Comparison of ENCODE assay signal across 14 cellular contexts in genomic region chr17:21201874-21202273, GRCh38. TPM values are rescaled to one million over a fixed set of nuclear protein-coding genes. Genes with fewer than 3 reads are reported as not detected.
DNase-seq lines count a peak whose midpoint lies in the region; ATAC-seq and TF ChIP-seq lines count a peak whose summit lies in the region.
"Had no signal": no experiment of that assay in that cellular context is flagged by ENCODE, and none has a peak within 500 bp of the region (broad histone marks: within the 10 kb centered on the region; RNA-seq: fewer than 3 reads in every experiment).

No MANE protein-coding gene starts in this region.

- in situ Hi-C loops in IMR-90 (cut with MboI; ENCODE audit: low sequenced_read_pairs): no loop called here

- peaks cover 2% of the 10 kb centered on the region; the same call in 1 of the 2 replicates for H3K4me1 ChIP-seq in IMR-90 (ENCODE audit: control insufficient read depth, insufficient read depth, low read length)
- H3K4me1 ChIP-seq in endodermal cell (ENCODE audit: control insufficient read depth, insufficient read depth, low read length): peaks cover 10% of the 10 kb centered on the region
- peaks cover 77 to 80% (median 77%) of the 10 kb centered on the region in 3 donors for H3K4me1 ChIP-seq in skeletal muscle tissue (ENCODE audit: control insufficient read depth in 3 of 3, insufficient read depth in 3 of 3, low read length in 3 of 3)
- H3K4me1 ChIP-seq: SJSA1 had no signal

- no peak overlapping the region for H3K4me3 Mint-ChIP-seq in endodermal cell

- H2AFZ ChIP-seq in IMR-90 (replicated peaks; ENCODE audit: low read length, poor library complexity): no peak overlapping the region
- H2AFZ ChIP-seq: PC-9 had no signal

- no peaks in the 10 kb centered on the region for H3K27me3 Mint-ChIP-seq in endodermal cell (ENCODE audit: insufficient read depth)

- no peak overlapping the region for H3K4me3 ChIP-seq in IMR-90 (ENCODE audit: insufficient read depth, low read depth, low read length)
- H3K4me3 ChIP-seq in endodermal cell (ENCODE audit: low read length): no peak overlapping the region
- no peak overlapping the region for H3K4me3 ChIP-seq in skeletal muscle tissue (ENCODE audit: low read length in 3 of 3)
- H3K4me3 ChIP-seq: PC-9, SJSA1 had no signal

- H2BK5ac ChIP-seq in IMR-90 (ENCODE audit: low read depth, low read length, poor library complexity, severe bottlenecking): no peak overlapping the region

- H2BK15ac ChIP-seq in IMR-90 (ENCODE audit: low read depth, low read length): no peak overlapping the region

- TF ChIP-seq RAD21 in IMR-90 (IDR thresholded peaks at IDR 0.05; ENCODE audit: low read length): no peak

- H2AK5ac ChIP-seq in IMR-90 (ENCODE audit: low read depth, low read length): no peak overlapping the region

- H2AK9ac ChIP-seq in IMR-90 (replicated peaks; ENCODE audit: low read depth, low read length, poor library complexity): peak overlapping the region; percentile 25

- no peak overlapping the region for H3K27ac Mint-ChIP-seq in endodermal cell

- no peak overlapping the region for H2BK120ac ChIP-seq in IMR-90 (ENCODE audit: low read depth, low read length)

- peaks cover 34% of the 10 kb centered on the region for H3K4me1 Mint-ChIP-seq in endodermal cell

- no peak overlapping the region for H3K18ac ChIP-seq in IMR-90 (ENCODE audit: low read depth, low read length)

- intact Hi-C loops in IMR-90 (cut with micrococcal nuclease) (no loop called here), posterior cingulate gyrus (cut with DNase I) (no loop called here)

- peaks cover 24% of the 10 kb centered on the region; the same call in 1 of the 2 replicates for H3K9me1 ChIP-seq in IMR-90 (ENCODE audit: insufficient read depth, low read length)

- dilution Hi-C loops in IMR-90 (cut with HindIII; ENCODE audit: low sequenced_read_pairs, unreplicated experiment): no loop called here

- TF ChIP-seq POLR2A in IMR-90 (IDR thresholded peaks at IDR 0.05; ENCODE audit: low read depth, low read length): no peak

- peaks cover 24% of the 10 kb centered on the region for H3K36me3 ChIP-seq in IMR-90 (ENCODE audit: control insufficient read depth, insufficient read depth, low read length)
- H3K36me3 ChIP-seq in endodermal cell (ENCODE audit: control insufficient read depth, insufficient read depth, low read length): peaks cover 31% of the 10 kb centered on the region
- peaks cover 19 to 20% (median 20%) of the 10 kb centered on the region in 3 donors for H3K36me3 ChIP-seq in skeletal muscle tissue (ENCODE audit: control insufficient read depth in 3 of 3, insufficient read depth in 3 of 3, low read length in 3 of 3)

- BruUV-seq in IMR-90 (replicated peaks; lab: Mats Ljungman, UMichigan): no TSS peak

- no peak overlapping the region for H3K27ac ChIP-seq in IMR-90 (ENCODE audit: insufficient read depth, low read length)
- no peak overlapping the region for H3K27ac ChIP-seq in endodermal cell (ENCODE audit: low read depth, low read length)
- peak overlapping the region; percentile 72 for H3K27ac ChIP-seq in skeletal muscle tissue (ENCODE audit: low read depth, low read length)
- H3K27ac ChIP-seq: PC-9, SJSA1 had no signal

- H3K56ac ChIP-seq in IMR-90 (ENCODE audit: extremely low read depth, insufficient read depth, low read length): no peak overlapping the region

- no peaks in the 10 kb centered on the region for H3K9me3 ChIP-seq in IMR-90 (ENCODE audit: control insufficient read depth, insufficient read depth, low read length)
- no peaks in the 10 kb centered on the region for H3K9me3 ChIP-seq in endodermal cell (ENCODE audit: control insufficient read depth, low read length)
- H3K9me3 ChIP-seq in skeletal muscle tissue (ENCODE audit: control insufficient read depth in 3 of 3, low read length in 3 of 3): no peaks in the 10 kb centered on the region
- H3K9me3 ChIP-seq: SJSA1 had no signal

- peaks cover 25% of the 10 kb centered on the region for H3K36me3 Mint-ChIP-seq in endodermal cell (ENCODE audit: low read depth)

- H3K9me3 Mint-ChIP-seq in endodermal cell: no peaks in the 10 kb centered on the region

- H3K23ac ChIP-seq in IMR-90 (ENCODE audit: low read depth, low read length): no peak overlapping the region

- DNase-seq in ELF-1 (ENCODE audit: low read depth, low spot score) (peak; percentile 31), IMR-90 (no peak), endodermal cell (peak; percentile 56), iPS-NIHi11 (ENCODE audit: low spot score) (no peak), posterior cingulate gyrus (no peak)
- DNase-seq: DMS79, NCI-H1417 treated with DMSO at 0.1 percent for 48 hours, NCI-H187 treated with DMSO at 0.1 percent for 48 hours, NCI-H2227 treated with DMSO at 0.1 percent for 48 hours, NCI-H510A treated with DMSO at 0.1 percent for 48 hours, PC-9 had no signal

- no peak overlapping the region for H3K14ac ChIP-seq in IMR-90 (replicated peaks; ENCODE audit: low read depth, low read length)

- H3K9ac ChIP-seq in IMR-90 (ENCODE audit: low read depth, low read length): no peak overlapping the region
- no peak overlapping the region for H3K9ac ChIP-seq in endodermal cell (ENCODE audit: extremely low read depth, low read length, poor library complexity, severe bottlenecking)
- H3K9ac ChIP-seq in skeletal muscle tissue (ENCODE audit: low read depth in 1 of 3, low read length in 3 of 3): peak overlapping the region in 2 of 3 donors; percentile 36 to 77

- no peak overlapping the region for H4K5ac ChIP-seq in IMR-90 (ENCODE audit: low read depth, low read length)

- H4K91ac ChIP-seq in IMR-90 (ENCODE audit: insufficient read depth, low read depth, low read length): no peak overlapping the region

- H3K4ac ChIP-seq in IMR-90 (ENCODE audit: low read depth, low read length): no peak overlapping the region

- H3K79me1 ChIP-seq in IMR-90 (ENCODE audit: low read depth in 1 of 2, low read length in 2 of 2): peaks cover 17 to 88% of the 10 kb centered on the region in 2 experiments

- TF ChIP-seq CTCF in IMR-90 (conservative IDR thresholded peaks at IDR 0.05; ENCODE audit: low read depth, low read length) (no peak), endodermal cell (conservative IDR thresholded peaks at IDR 0.05) (no peak)

- peaks cover 97% of the 10 kb centered on the region for H4K20me1 ChIP-seq in IMR-90 (ENCODE audit: insufficient read depth, low read length)

- ATAC-seq in IMR-90 (ENCODE audit: low read depth): no peak
- no peak for ATAC-seq in HG02610 (IDR thresholded peaks at IDR 0.05; ENCODE audit: unreplicated experiment)

- CTCF ChIA-PET in IMR-90 (lab: Yijun Ruan, JAX): no interaction called here

- H3K4me2 ChIP-seq in IMR-90 (ENCODE audit: low read depth, low read length): no peak overlapping the region
- H3K4me2 ChIP-seq: PC-9 had no signal

- POLR2A ChIA-PET in IMR-90 (lab: Charles Lee; ENCODE audit: unreplicated experiment): no interaction called here

- no peak overlapping the region for H2BK20ac ChIP-seq in IMR-90 (ENCODE audit: low read depth, low read length)

- WGBS in IMR-90 (ENCODE audit: extremely low coverage in 2 of 2, insufficient read length in 1 of 2), 2 experiments: 100% methylated on average over 5 of the region's 11 CpGs; no CpG with 5 or more reads in 1 of the 2 experiments
- WGBS in endodermal cell (ENCODE audit: insufficient coverage in 1 of 2, insufficient read length in 1 of 2), 2 experiments: 95 to 96% methylated on average over 8 to 11 of the region's 11 CpGs

- H3K27me3 ChIP-seq in IMR-90 (ENCODE audit: control insufficient read depth, insufficient read depth, low read length) (no peaks in the 10 kb centered on the region), endodermal cell (ENCODE audit: control insufficient read depth, insufficient read depth, low read length, poor library complexity, severe bottlenecking) (no peaks in the 10 kb centered on the region), skeletal muscle tissue (ENCODE audit: control insufficient read depth in 3 of 3, insufficient read depth in 3 of 3, low read length in 3 of 3) (no peaks in the 10 kb centered on the region)
- H3K27me3 ChIP-seq: SJSA1 had no signal

- H4K8ac ChIP-seq in IMR-90 (ENCODE audit: low read depth in 2 of 2, low read length in 2 of 2): no peak overlapping the region

TF ChIP-seq in IMR-90, 13 proteins besides CTCF, POLR2A, EP300 and RAD21 (continues in another document):
- TF ChIP-seq MAFK (IDR thresholded peaks at IDR 0.05; ENCODE audit: low read depth, low read length) (no peak), RCOR1 (IDR thresholded peaks at IDR 0.05; ENCODE audit: insufficient replicate concordance, low read length) (no peak), CHD1 (IDR thresholded peaks at IDR 0.05; ENCODE audit: low read depth, low read length) (no peak), SMC3 (IDR thresholded peaks at IDR 0.05; ENCODE audit: low read depth, low read length) (no peak), NFE2L2 (IDR thresholded peaks at IDR 0.05; ENCODE audit: low read depth, low read length) (no peak), FOS (IDR thresholded peaks at IDR 0.05; ENCODE audit: low read depth, low read length) (no peak), MXI1 (IDR thresholded peaks at IDR 0.05; ENCODE audit: borderline replicate concordance, low read depth, low read length) (no peak), BHLHE40 (IDR thresholded peaks at IDR 0.05; ENCODE audit: low read depth, low read length) (no peak)
- TF ChIP-seq, protein P1, sequence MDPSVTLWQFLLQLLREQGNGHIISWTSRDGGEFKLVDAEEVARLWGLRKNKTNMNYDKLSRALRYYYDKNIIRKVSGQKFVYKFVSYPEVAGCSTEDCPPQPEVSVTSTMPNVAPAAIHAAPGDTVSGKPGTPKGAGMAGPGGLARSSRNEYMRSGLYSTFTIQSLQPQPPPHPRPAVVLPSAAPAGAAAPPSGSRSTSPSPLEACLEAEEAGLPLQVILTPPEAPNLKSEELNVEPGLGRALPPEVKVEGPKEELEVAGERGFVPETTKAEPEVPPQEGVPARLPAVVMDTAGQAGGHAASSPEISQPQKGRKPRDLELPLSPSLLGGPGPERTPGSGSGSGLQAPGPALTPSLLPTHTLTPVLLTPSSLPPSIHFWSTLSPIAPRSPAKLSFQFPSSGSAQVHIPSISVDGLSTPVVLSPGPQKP (IDR thresholded peaks at IDR 0.05; ENCODE audit: borderline replicate concordance, low read depth, low read length): no peak

RNA-seq across cellular contexts. Expression of gene TMEM11, which starts 12.1 kb away (rescaled TPM):
- total RNA-seq in IMR-90 (2012; rRNA removed) (19.2 and 19.9 TPM in 2 replicates), endodermal cell (10 to 100 TPM; 26.3 to 28.0 TPM), skeletal muscle tissue (20.9 TPM)
- polyA plus RNA-seq in IMR-90 (2012; rRNA removed): 44.7 and 57.6 TPM in 2 replicates
- 38.0 and 64.3 TPM in 2 replicates for polyA plus RNA-seq in IMR-90 (2012; cell fraction: cytosol; rRNA removed)
- 17.1 and 33.2 TPM in 2 replicates for polyA plus RNA-seq in IMR-90 (2012; cell fraction: nucleus; rRNA removed; ENCODE audit: low replicate concordance)
- 29.6 TPM for polyA plus RNA-seq in endodermal cell (2013, experiment 1 of 2)
- polyA plus RNA-seq in endodermal cell (2013, experiment 2 of 2): 26.6 TPM

RNA-seq across cellular contexts. Expression of gene NATD1, which starts 51.3 kb away (rescaled TPM):
- total RNA-seq in IMR-90 (2012; rRNA removed): 0.56 and 0.90 TPM in 2 replicates
- 4.1 and 4.3 TPM in 2 replicates for polyA plus RNA-seq in IMR-90 (2012; rRNA removed)
- 2.2 and 5.3 TPM in 2 replicates for polyA plus RNA-seq in IMR-90 (2012; cell fraction: cytosol; rRNA removed)
- polyA plus RNA-seq in IMR-90 (2012; cell fraction: nucleus; rRNA removed; ENCODE audit: low replicate concordance): 4.7 and 7.3 TPM in 2 replicates
- total RNA-seq in endodermal cell: 10 to 100 TPM; 12.2 to 17.2 TPM
- polyA plus RNA-seq in endodermal cell (2013, experiment 1 of 2): 15.2 TPM
- 13.7 TPM for polyA plus RNA-seq in endodermal cell (2013, experiment 2 of 2)
- total RNA-seq in skeletal muscle tissue: 3.7 TPM

Comparison
In these comparisons a context has a peak if more than half of its experiments do, and no peak if none do; other contexts are left out.
1. DNase-seq: peak in ELF-1 (single experiment) and endodermal cell (single experiment); none in IMR-90 (single experiment), iPS-NIHi11 (single experiment) and posterior cingulate gyrus (0 of 10).
2. H3K9ac ChIP-seq: peak in skeletal muscle tissue (2 of 3); none in IMR-90 (single experiment) and endodermal cell (single experiment).